ENCODE assay signal across 7 cellular contexts in genomic region chr10:69761320-69761719, GRCh38. TPM values are rescaled to one million over a fixed set of nuclear protein-coding genes. Genes with fewer than 3 reads are reported as not detected.
"Had no signal": no experiment of that assay in that cellular context is flagged by ENCODE, and none has a peak within 500 bp of the region (broad histone marks: within the 10 kb centered on the region; RNA-seq: fewer than 3 reads in every experiment).

No MANE protein-coding gene starts in this region.

- H3K27ac ChIP-seq: HL-60 had no signal

- DNase-seq: H9, HCEC 1CT, HFFc6 had no signal

- H3K9me3 Mint-ChIP-seq: GM23338, H9, HFFc6 had no signal

- H3K4me3 ChIP-seq: GM23338, K562 had no signal

- H3K4me1 Mint-ChIP-seq: GM23338 had no signal

- H3K4me2 ChIP-seq: GM23338 had no signal

- H3K27ac Mint-ChIP-seq: GM23338, H9, HFFc6 had no signal

- H3K4me3 Mint-ChIP-seq: GM23338, H9, HFFc6 had no signal

- H2AFZ ChIP-seq: GM23338 had no signal

- ATAC-seq: GM23338, HepG2, K562 had no signal

RNA-seq across cellular contexts. Expression of gene COL13A1, which starts 40.4 kb away (rescaled TPM):
- total RNA-seq: HepG2, K562 had no signal
- polyA plus RNA-seq: K562 had no signal
